4 cellular contexts compared by ENCODE assay signal in the genomic region with DNA sequence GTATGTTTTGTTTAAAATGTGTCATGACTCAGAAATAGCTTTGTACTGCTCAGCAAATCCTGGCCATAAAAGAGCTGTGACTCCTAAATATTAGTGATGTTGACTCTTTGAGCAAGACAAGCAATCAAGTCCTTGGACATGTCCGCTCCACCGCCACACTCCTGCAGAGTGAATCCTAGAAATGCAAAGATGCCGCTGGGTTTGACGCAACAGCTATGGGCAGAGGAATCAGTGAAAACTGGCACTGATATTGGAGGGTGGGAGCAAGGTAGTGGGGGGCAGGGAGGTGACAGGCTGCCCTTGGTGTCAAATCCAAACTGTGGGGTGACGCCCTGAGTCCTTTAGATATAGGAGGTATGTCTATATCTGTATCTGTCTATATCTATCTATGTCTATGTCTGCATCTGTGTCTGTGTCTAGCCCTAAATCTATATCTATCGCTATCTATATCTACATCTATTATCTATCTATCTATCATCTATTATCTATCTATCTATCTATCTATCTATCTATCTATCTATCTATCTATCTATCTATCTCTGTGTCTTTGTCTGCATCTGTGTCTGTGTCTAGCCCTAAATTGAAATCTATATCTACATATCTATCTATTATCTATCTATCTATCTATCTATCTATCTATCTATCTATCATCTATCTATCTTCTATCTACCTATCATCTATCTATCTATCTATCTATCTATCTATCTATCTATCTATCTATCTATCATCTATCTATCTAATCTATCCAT.
"Had no signal": no experiment of that assay in that cellular context is flagged by ENCODE, and none has a peak within 500 bp of the region (broad histone marks: within the 10 kb centered on the region; RNA-seq: fewer than 3 reads in every experiment).

No MANE protein-coding gene starts in this region.

- H3K4me2 ChIP-seq: GM23338 had no signal

- H2AFZ ChIP-seq: GM23338 had no signal

- H3K4me3 Mint-ChIP-seq: GM23338, H9, IgD-negative memory B cell had no signal

- H3K27ac Mint-ChIP-seq: GM23338, H9, IgD-negative memory B cell had no signal

- H3K9me3 Mint-ChIP-seq: GM23338, H9, IgD-negative memory B cell had no signal

- ATAC-seq: GM23338 had no signal

- H3K36me3 Mint-ChIP-seq: IgD-negative memory B cell had no signal

- DNase-seq: H9, HCEC 1CT had no signal

- H3K4me3 ChIP-seq: GM23338 had no signal

- H3K4me1 Mint-ChIP-seq: GM23338, H9 had no signal
